Comparison of ENCODE assay signal across 12 cellular contexts in genomic region chr5:141843156-141843927, GRCh38. TPM values are rescaled to one million over a fixed set of nuclear protein-coding genes. Genes with fewer than 3 reads are reported as not detected.
DNase-seq lines count a peak whose midpoint lies in the region; ATAC-seq, FAIRE-seq and TF ChIP-seq lines count a peak whose summit lies in the region.
"Had no signal": no experiment of that assay in that cellular context is flagged by ENCODE, and none has a peak within 500 bp of the region (broad histone marks: within the 10 kb centered on the region; RNA-seq: fewer than 3 reads in every experiment).

No MANE protein-coding gene starts in this region.

- peak overlapping the region in 4 of 11 experiments; percentile 5 to 26 (median 16); a peak in 3 of 22 replicates for H3K9ac ChIP-seq in BLaER1 treated with 17β-estradiol and CSF1 and Interleukin-3, amounts not matched to agents 10 nM and 100 nM
- no peak overlapping the region for H3K9ac ChIP-seq in endothelial cell of umbilical vein (replicated peaks; ENCODE audit: extremely low read depth, insufficient read depth, low read length)
- peak overlapping the region; percentile 45 for H3K9ac ChIP-seq in mucosa of stomach (ENCODE audit: low read length)

- no peak overlapping the region for H3K27ac Mint-ChIP-seq in nephron progenitor cell

- BruUV-seq in endothelial cell of umbilical vein (replicated peaks; lab: Mats Ljungman, UMichigan): no TSS peak

- H2AFZ ChIP-seq in endothelial cell of umbilical vein (ENCODE audit: low read depth, low read length): no peak overlapping the region

- H3K4me2 ChIP-seq in BLaER1 treated with 17β-estradiol and CSF1 and Interleukin-3, amounts not matched to agents 10 nM and 100 nM: peak overlapping the region; percentile 64 to 99 (median 95)
- H3K4me2 ChIP-seq in endothelial cell of umbilical vein (ENCODE audit: insufficient read depth, low read length): no peak overlapping the region

- H3K27ac ChIP-seq in BLaER1 treated with 17β-estradiol and CSF1 and Interleukin-3, amounts not matched to agents 10 nM and 100 nM: peak overlapping the region in 7 of 11 experiments; percentile 3 to 94 (median 33); a peak in 8 of 22 replicates
- H3K27ac ChIP-seq in endothelial cell of umbilical vein (ENCODE audit: insufficient read depth, low read depth, low read length): peak overlapping the region; percentile 47
- H3K27ac ChIP-seq: neutrophil had no signal

- peak; percentile 22 for TF ChIP-seq POLR2A in endothelial cell of umbilical vein (IDR thresholded peaks at IDR 0.05; ENCODE audit: low read depth, low read length)

- ATAC-seq in GM18873 (IDR thresholded peaks at IDR 0.05; ENCODE audit: low FRiP score, unreplicated experiment): no peak

- CTCF ChIA-PET in endothelial cell of umbilical vein (lab: Charles Lee): interaction anchor here (1.1 to 2.0 kb wide), 4 partner anchors 30 to 86 kb away, joined by 3 to 6 read pairs (median 5); partner anchors contain the start of gene PCDH1

- H3K4me1 Mint-ChIP-seq in nephron progenitor cell: peaks cover 66% of the 10 kb centered on the region

- no peaks in the 10 kb centered on the region for H3K9me1 ChIP-seq in endothelial cell of umbilical vein (replicated peaks; ENCODE audit: control insufficient read depth, extremely low read depth, insufficient read depth, low read length)

- H4K20me1 ChIP-seq in BLaER1 treated with 17β-estradiol and CSF1 and Interleukin-3, amounts not matched to agents 10 nM and 100 nM: no peaks in the 10 kb centered on the region
- no peaks in the 10 kb centered on the region for H4K20me1 ChIP-seq in endothelial cell of umbilical vein (replicated peaks; ENCODE audit: control insufficient read depth, extremely low read depth, insufficient read depth, low read length)

- H3K9me3 Mint-ChIP-seq in nephron progenitor cell: no peaks in the 10 kb centered on the region
- H3K9me3 Mint-ChIP-seq: CD14-positive monocyte had no signal

- H3K36me3 Mint-ChIP-seq in nephron progenitor cell (ENCODE audit: low read depth): no peaks in the 10 kb centered on the region
- H3K36me3 Mint-ChIP-seq: CD14-positive monocyte had no signal

- peaks cover 68 to 91% (median 87%) of the 10 kb centered on the region in 10 experiments for H3K4me1 ChIP-seq in BLaER1 treated with 17β-estradiol and CSF1 and Interleukin-3, amounts not matched to agents 10 nM and 100 nM
- H3K4me1 ChIP-seq in endothelial cell of umbilical vein (ENCODE audit: control insufficient read depth, extremely low read depth, insufficient read depth, low read length) (peaks cover 71% of the 10 kb centered on the region), mucosa of stomach (ENCODE audit: control insufficient read depth, insufficient read depth, low read length) (peaks cover 80% of the 10 kb centered on the region)

- no peaks in the 10 kb centered on the region for H3K9me3 ChIP-seq in BLaER1 treated with 17β-estradiol and CSF1 and Interleukin-3, amounts not matched to agents 10 nM and 100 nM (replicated peaks in 1 of 11)
- H3K9me3 ChIP-seq in endothelial cell of umbilical vein (replicated peaks; ENCODE audit: control insufficient read depth, insufficient read depth, low read length): no peaks in the 10 kb centered on the region
- no peaks in the 10 kb centered on the region for H3K9me3 ChIP-seq in mucosa of stomach (ENCODE audit: control insufficient read depth, low read length)
- H3K9me3 ChIP-seq: neutrophil had no signal

- dilution Hi-C loops in endothelial cell of umbilical vein (cut with MboI; ENCODE audit: extremely low pct_ligation_motif_present, low sequenced_read_pairs): no loop called here

- no peaks in the 10 kb centered on the region for H3K36me3 ChIP-seq in BLaER1 treated with 17β-estradiol and CSF1 and Interleukin-3, amounts not matched to agents 10 nM and 100 nM
- H3K36me3 ChIP-seq in endothelial cell of umbilical vein (ENCODE audit: control insufficient read depth in 2 of 2, extremely low read depth in 1 of 2, insufficient read depth in 2 of 2, low read length in 2 of 2) (no peaks in the 10 kb centered on the region), mucosa of stomach (ENCODE audit: control insufficient read depth, insufficient read depth, low read length) (no peaks in the 10 kb centered on the region)
- H3K36me3 ChIP-seq: neutrophil had no signal

- H3K4me3 Mint-ChIP-seq in nephron progenitor cell: no peak overlapping the region
- H3K4me3 Mint-ChIP-seq: CD14-positive monocyte had no signal

- H3K79me2 ChIP-seq in endothelial cell of umbilical vein (ENCODE audit: control insufficient read depth, insufficient read depth, low read length): no peaks in the 10 kb centered on the region

- H3K4me3 ChIP-seq in BLaER1 treated with 17β-estradiol and CSF1 and Interleukin-3, amounts not matched to agents 10 nM and 100 nM: no peak overlapping the region
- H3K4me3 ChIP-seq in endothelial cell of umbilical vein (replicated peaks in 1 of 3; ENCODE audit: insufficient read depth in 1 of 3, low read depth in 1 of 3, low read length in 3 of 3): no peak overlapping the region
- no peak overlapping the region for H3K4me3 ChIP-seq in mucosa of stomach (ENCODE audit: low read length)

- DNase-seq in NCI-H226 (peak; percentile 56), endothelial cell of umbilical vein (ENCODE audit: low read depth, low spot score) (peak; percentile 64), NCI-H1436 (lab: John Stamatoyannopoulos, UW) (no peak), nephron progenitor cell (no peak), amygdala (lab: John Stamatoyannopoulos, UW) (no peak)
- DNase-seq: SIG-M5 had no signal

- intact Hi-C loops in endothelial cell of umbilical vein (cut with micrococcal nuclease): no loop called here

- FAIRE-seq in endothelial cell of umbilical vein (lab: Jason Lieb, UNC): peak; percentile 81
- FAIRE-seq: GM12892 had no signal

- H3K27me3 ChIP-seq in BLaER1 treated with 17β-estradiol and CSF1 and Interleukin-3, amounts not matched to agents 10 nM and 100 nM: no peaks in the 10 kb centered on the region
- H3K27me3 ChIP-seq in endothelial cell of umbilical vein (ENCODE audit: control insufficient read depth in 2 of 2, insufficient read depth in 2 of 2, low read length in 2 of 2) (no peaks in the 10 kb centered on the region), mucosa of stomach (ENCODE audit: control insufficient read depth, insufficient read depth, low read length) (no peaks in the 10 kb centered on the region)

- peaks cover 14% of the 10 kb centered on the region for H3K27me3 Mint-ChIP-seq in nephron progenitor cell (ENCODE audit: low read depth, poor library complexity)

- POLR2A ChIA-PET in endothelial cell of umbilical vein (lab: Charles Lee): no interaction called here

- TF ChIP-seq CTCF in endothelial cell of umbilical vein (IDR thresholded peaks at IDR 0.05; ENCODE audit: extremely low read depth in 1 of 2, insufficient read depth in 1 of 2, low read depth in 1 of 2, low read length in 2 of 2): no peak
- no peak for TF ChIP-seq CTCF in nephron progenitor cell (IDR thresholded peaks at IDR 0.05)

TF ChIP-seq in endothelial cell of umbilical vein, 7 proteins besides CTCF, POLR2A, EP300 and RAD21:
- peak; percentile 50 for TF ChIP-seq FOS (IDR thresholded peaks at IDR 0.05; ENCODE audit: borderline replicate concordance, insufficient read depth, low read length)
- TF ChIP-seq JUN (IDR thresholded peaks at IDR 0.05; ENCODE audit: borderline replicate concordance, insufficient read depth, insufficient read length, low read depth): no peak

RNA-seq across cellular contexts. Expression of gene PCDH1, which starts 34.9 kb away (rescaled TPM):
- total RNA-seq in endothelial cell of umbilical vein: 136 and 170 TPM in 2 replicates
- 113 and 124 TPM in 2 replicates for polyA plus RNA-seq in endothelial cell of umbilical vein
- polyA plus RNA-seq in endothelial cell of umbilical vein (2011; cell fraction: cytosol; rRNA removed): 87.1 and 88.0 TPM in 2 replicates
- polyA plus RNA-seq in endothelial cell of umbilical vein (2011; cell fraction: nucleus; rRNA removed): 70.9 and 75.9 TPM in 2 replicates
- 80.3 and 97.2 TPM in 2 replicates for polyA plus RNA-seq in endothelial cell of umbilical vein (2012)
- 304 and 328 TPM in 2 replicates for polyA minus RNA-seq in endothelial cell of umbilical vein
- 8.7 TPM for polyA minus RNA-seq in endothelial cell of umbilical vein (2011; cell fraction: cytosol; rRNA and poly(A)+ RNA removed)
- polyA minus RNA-seq in endothelial cell of umbilical vein (2011; cell fraction: nucleus; rRNA and poly(A)+ RNA removed): 59.9 and 63.2 TPM in 2 replicates
- polyA plus RNA-seq: CD14-positive monocyte had no signal

Comparison
In these comparisons a context has a peak if more than half of its experiments do, and no peak if none do; other contexts are left out.
1. DNase-seq: peak in NCI-H226 (single experiment) and endothelial cell of umbilical vein (single experiment); none in NCI-H1436 (single experiment), nephron progenitor cell (single experiment) and amygdala (0 of 56).